In the genomic region with DNA sequence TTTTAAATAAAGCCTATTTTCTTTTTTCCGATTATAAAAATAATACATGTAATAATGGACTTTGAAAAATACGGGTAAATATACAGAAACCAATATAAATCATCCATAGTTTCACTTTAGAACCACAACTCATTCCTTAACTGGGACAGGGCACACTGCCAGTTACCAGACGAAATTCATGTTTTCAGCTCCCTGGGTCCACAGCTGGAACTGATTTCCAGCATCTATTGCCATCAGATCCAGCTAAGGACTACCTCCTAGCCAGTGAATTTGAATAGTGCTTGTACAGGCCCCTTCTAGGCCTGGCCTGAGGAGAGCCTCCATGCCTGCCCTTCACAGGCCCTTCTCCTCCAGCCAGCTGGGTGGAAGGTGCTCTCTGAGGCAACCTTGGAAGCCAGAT, we compare ENCODE assay signal across 1 cellular context.
TF ChIP-seq lines count a peak whose summit lies in the region.

No MANE protein-coding gene starts in this region.

TF ChIP-seq in GM23338, 12 proteins besides CTCF, POLR2A, EP300 and RAD21 (continued from another document):
- TF ChIP-seq, protein P1, sequence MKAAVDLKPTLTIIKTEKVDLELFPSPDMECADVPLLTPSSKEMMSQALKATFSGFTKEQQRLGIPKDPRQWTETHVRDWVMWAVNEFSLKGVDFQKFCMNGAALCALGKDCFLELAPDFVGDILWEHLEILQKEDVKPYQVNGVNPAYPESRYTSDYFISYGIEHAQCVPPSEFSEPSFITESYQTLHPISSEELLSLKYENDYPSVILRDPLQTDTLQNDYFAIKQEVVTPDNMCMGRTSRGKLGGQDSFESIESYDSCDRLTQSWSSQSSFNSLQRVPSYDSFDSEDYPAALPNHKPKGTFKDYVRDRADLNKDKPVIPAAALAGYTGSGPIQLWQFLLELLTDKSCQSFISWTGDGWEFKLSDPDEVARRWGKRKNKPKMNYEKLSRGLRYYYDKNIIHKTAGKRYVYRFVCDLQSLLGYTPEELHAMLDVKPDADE (IDR thresholded peaks at IDR 0.05), result no peak
- no peak for TF ChIP-seq STAT1 (IDR thresholded peaks at IDR 0.05; ENCODE audit: unreplicated experiment)
- TF ChIP-seq JUNB (IDR thresholded peaks at IDR 0.05; ENCODE audit: unreplicated experiment), result no peak
- TF ChIP-seq, protein P2, sequence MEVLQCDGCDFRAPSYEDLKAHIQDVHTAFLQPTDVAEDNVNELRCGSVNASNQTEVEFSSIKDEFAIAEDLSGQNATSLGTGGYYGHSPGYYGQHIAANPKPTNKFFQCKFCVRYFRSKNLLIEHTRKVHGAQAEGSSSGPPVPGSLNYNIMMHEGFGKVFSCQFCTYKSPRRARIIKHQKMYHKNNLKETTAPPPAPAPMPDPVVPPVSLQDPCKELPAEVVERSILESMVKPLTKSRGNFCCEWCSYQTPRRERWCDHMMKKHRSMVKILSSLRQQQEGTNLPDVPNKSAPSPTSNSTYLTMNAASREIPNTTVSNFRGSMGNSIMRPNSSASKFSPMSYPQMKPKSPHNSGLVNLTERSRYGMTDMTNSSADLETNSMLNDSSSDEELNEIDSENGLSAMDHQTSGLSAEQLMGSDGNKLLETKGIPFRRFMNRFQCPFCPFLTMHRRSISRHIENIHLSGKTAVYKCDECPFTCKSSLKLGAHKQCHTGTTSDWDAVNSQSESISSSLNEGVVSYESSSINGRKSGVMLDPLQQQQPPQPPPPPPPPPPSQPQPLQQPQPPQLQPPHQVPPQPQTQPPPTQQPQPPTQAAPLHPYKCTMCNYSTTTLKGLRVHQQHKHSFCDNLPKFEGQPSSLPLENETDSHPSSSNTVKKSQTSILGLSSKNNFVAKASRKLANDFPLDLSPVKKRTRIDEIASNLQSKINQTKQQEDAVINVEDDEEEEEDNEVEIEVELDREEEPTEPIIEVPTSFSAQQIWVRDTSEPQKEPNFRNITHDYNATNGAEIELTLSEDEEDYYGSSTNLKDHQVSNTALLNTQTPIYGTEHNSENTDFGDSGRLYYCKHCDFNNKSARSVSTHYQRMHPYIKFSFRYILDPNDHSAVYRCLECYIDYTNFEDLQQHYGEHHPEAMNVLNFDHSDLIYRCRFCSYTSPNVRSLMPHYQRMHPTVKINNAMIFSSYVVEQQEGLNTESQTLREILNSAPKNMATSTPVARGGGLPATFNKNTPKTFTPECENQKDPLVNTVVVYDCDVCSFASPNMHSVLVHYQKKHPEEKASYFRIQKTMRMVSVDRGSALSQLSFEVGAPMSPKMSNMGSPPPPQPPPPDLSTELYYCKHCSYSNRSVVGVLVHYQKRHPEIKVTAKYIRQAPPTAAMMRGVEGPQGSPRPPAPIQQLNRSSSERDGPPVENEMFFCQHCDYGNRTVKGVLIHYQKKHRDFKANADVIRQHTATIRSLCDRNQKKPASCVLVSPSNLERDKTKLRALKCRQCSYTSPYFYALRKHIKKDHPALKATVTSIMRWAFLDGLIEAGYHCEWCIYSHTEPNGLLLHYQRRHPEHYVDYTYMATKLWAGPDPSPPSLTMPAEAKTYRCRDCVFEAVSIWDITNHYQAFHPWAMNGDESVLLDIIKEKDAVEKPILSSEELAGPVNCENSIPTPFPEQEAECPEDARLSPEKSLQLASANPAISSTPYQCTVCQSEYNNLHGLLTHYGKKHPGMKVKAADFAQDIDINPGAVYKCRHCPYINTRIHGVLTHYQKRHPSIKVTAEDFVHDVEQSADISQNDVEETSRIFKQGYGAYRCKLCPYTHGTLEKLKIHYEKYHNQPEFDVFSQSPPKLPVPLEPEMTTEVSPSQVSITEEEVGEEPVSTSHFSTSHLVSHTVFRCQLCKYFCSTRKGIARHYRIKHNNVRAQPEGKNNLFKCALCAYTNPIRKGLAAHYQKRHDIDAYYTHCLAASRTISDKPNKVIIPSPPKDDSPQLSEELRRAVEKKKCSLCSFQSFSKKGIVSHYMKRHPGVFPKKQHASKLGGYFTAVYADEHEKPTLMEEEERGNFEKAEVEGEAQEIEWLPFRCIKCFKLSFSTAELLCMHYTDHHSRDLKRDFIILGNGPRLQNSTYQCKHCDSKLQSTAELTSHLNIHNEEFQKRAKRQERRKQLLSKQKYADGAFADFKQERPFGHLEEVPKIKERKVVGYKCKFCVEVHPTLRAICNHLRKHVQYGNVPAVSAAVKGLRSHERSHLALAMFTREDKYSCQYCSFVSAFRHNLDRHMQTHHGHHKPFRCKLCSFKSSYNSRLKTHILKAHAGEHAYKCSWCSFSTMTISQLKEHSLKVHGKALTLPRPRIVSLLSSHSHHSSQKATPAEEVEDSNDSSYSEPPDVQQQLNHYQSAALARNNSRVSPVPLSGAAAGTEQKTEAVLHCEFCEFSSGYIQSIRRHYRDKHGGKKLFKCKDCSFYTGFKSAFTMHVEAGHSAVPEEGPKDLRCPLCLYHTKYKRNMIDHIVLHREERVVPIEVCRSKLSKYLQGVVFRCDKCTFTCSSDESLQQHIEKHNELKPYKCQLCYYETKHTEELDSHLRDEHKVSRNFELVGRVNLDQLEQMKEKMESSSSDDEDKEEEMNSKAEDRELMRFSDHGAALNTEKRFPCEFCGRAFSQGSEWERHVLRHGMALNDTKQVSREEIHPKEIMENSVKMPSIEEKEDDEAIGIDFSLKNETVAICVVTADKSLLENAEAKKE (CRISPR knock-in tag; IDR thresholded peaks at IDR 0.05), result no peak
- no peak for TF ChIP-seq EZH2phosphoT487 (IDR thresholded peaks at IDR 0.05; ENCODE audit: unreplicated experiment)
- no peak for TF ChIP-seq POLR2AphosphoS5 (IDR thresholded peaks at IDR 0.05; ENCODE audit: low read depth)
- TF ChIP-seq CREB1 (CRISPR knock-in tag; IDR thresholded peaks at IDR 0.05; ENCODE audit: low read depth), result no peak
- no peak for TF ChIP-seq NANOG (IDR thresholded peaks at IDR 0.05; ENCODE audit: borderline replicate concordance)
- TF ChIP-seq ZNF331 (CRISPR knock-in tag; IDR thresholded peaks at IDR 0.05; ENCODE audit: low read depth), result no peak
- TF ChIP-seq ZNF114 (CRISPR knock-in tag; IDR thresholded peaks at IDR 0.05), result no peak
